Comparison of ENCODE assay signal across 8 cellular contexts in the genomic region with DNA sequence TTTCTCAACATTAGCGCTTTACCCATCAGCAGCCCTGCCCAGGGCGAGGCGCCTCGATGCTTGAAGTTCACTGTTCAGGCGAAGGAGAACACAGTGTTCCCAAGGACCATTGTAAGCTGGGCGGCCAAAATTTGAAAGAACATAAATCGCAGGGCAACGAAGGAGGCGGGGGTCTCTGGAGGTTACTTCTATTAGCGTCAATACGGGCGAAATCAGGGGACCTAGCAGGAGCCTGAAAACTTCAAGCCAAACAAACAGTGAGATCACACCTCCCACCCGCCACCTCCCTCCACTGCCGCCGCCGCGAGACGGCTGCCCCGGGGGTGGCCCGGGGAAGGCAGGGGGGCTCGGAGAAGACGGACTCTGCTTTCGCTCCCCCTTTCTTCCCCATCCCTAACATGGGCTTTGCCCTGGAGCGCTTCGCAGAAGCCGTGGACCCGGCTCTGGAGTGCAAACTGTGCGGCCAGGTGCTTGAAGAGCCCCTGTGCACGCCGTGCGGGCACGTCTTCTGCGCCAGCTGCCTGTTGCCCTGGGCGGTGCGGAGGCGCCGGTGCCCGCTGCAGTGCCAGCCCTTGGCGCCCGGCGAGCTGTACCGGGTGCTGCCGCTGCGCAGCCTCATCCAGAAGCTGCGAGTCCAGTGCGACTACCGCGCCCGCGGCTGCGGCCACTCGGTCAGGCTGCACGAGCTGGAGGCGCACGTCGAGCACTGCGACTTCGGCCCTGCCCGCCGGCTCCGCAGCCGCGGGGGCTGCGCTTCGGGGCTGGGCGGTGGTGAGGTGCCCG. TPM values are rescaled to one million over a fixed set of nuclear protein-coding genes. Genes with fewer than 3 reads are reported as not detected.
DNase-seq lines count a peak whose midpoint lies in the region; ATAC-seq lines count a peak whose summit lies in the region.

Gene PDZRN4 (plus strand): TSS at position 263 of the 783 bp plus-strand sequence.

- peak within 1 kb of the TSS; percentile 20 to 79 for H3K4me3 ChIP-seq in neuronal stem cell (ENCODE audit: low read length in 2 of 2)

- no peak within 1 kb of the TSS for H2BK15ac ChIP-seq in neuronal stem cell (ENCODE audit: low read length)

- peaks cover 6 to 65% (median 34%) of the 10 kb centered on the region in 3 experiments for H3K27me3 ChIP-seq in neuronal stem cell (ENCODE audit: control insufficient read depth in 3 of 3, insufficient read depth in 3 of 3, low read depth in 1 of 3, low read length in 3 of 3)

- H2BK120ac ChIP-seq in neuronal stem cell (ENCODE audit: low read depth, low read length), result no peak within 1 kb of the TSS

- H2AFZ ChIP-seq in neuronal stem cell (ENCODE audit: low read length), result peak within 1 kb of the TSS; percentile 89

- H3K79me1 ChIP-seq in neuronal stem cell (ENCODE audit: low read depth, low read length), result no peaks in the 10 kb centered on the region

- peak within 1 kb of the TSS; percentile 43 for H4K8ac ChIP-seq in neuronal stem cell (ENCODE audit: low read depth, low read length)

- H3K4me1 ChIP-seq in neuronal stem cell (ENCODE audit: control insufficient read depth in 2 of 2, insufficient read depth in 1 of 2, low read depth in 1 of 2, low read length in 2 of 2), result peaks cover 0 to 6% of the 10 kb centered on the region in 2 donors

- no peak within 1 kb of the TSS for H4K91ac ChIP-seq in neuronal stem cell (ENCODE audit: low read depth, low read length, poor library complexity)

- no peak within 1 kb of the TSS for H3K27ac ChIP-seq in neuronal stem cell (replicated peaks; ENCODE audit: low read length)

- peak within 1 kb of the TSS; percentile 80 for H3K23ac ChIP-seq in neuronal stem cell (ENCODE audit: low read depth, low read length, poor library complexity)

- H2BK12ac ChIP-seq in neuronal stem cell (ENCODE audit: low read length), result no peak within 1 kb of the TSS

- no peak for ATAC-seq in GM21717 (IDR thresholded peaks at IDR 0.05; ENCODE audit: unreplicated experiment)

- H3K4me2 ChIP-seq in neuronal stem cell (ENCODE audit: insufficient read depth, low read length, poor library complexity, severe bottlenecking), result peak within 1 kb of the TSS; percentile 80

- no peak within 1 kb of the TSS for H3K4ac ChIP-seq in neuronal stem cell (ENCODE audit: low read length)

- peak within 1 kb of the TSS; percentile 87 for H3K18ac ChIP-seq in neuronal stem cell (ENCODE audit: low read length)

- H3K14ac ChIP-seq in neuronal stem cell (ENCODE audit: low read length), result peak within 1 kb of the TSS; percentile 56

- DNase-seq in AG08396 (ENCODE audit: low spot score) (peak; percentile 8), NCI-H1105 (lab: John Stamatoyannopoulos, UW) (peak; percentile 62), globus pallidus (ENCODE audit: low spot score) (peak; percentile 9), neuronal stem cell (ENCODE audit: low spot score) (peak; percentile 33), UCSD-AML1 (lab: John Stamatoyannopoulos, UW; ENCODE audit: unreplicated experiment) (no peak), NCI-H526 treated with DMSO at 0.1 percent for 48 hours (lab: John Stamatoyannopoulos, UW) (no peak), SKM-1 (lab: John Stamatoyannopoulos, UW; ENCODE audit: unreplicated experiment) (no peak)

- no peaks in the 10 kb centered on the region for H3K36me3 ChIP-seq in neuronal stem cell (replicated peaks in 1 of 2; ENCODE audit: control insufficient read depth in 2 of 2, insufficient read depth in 2 of 2, low read length in 2 of 2)

- H2BK5ac ChIP-seq in neuronal stem cell (ENCODE audit: low read length), result no peak within 1 kb of the TSS

- no peaks in the 10 kb centered on the region for H3K9me3 ChIP-seq in neuronal stem cell (replicated peaks in 1 of 2; ENCODE audit: control insufficient read depth in 2 of 2, insufficient read depth in 1 of 2, low read depth in 1 of 2, low read length in 2 of 2)

- WGBS in neuronal stem cell (ENCODE audit: extremely low coverage in 2 of 2, insufficient read length in 2 of 2, insufficient replicate concordance in 1 of 2), 2 donors, result no CpG with 5 or more reads among the region's 67 CpGs

- H3K9ac ChIP-seq in neuronal stem cell (ENCODE audit: low read depth, low read length, poor library complexity), result peak within 1 kb of the TSS; percentile 60

- H2AK5ac ChIP-seq in neuronal stem cell (ENCODE audit: low read depth, low read length), result no peak within 1 kb of the TSS

RNA-seq across cellular contexts. Expression of gene PDZRN4, which starts in this region (rescaled TPM):
- polyA plus RNA-seq in neuronal stem cell (2013, experiment 1 of 2), result 0.03 TPM
- polyA plus RNA-seq in neuronal stem cell (2013, experiment 2 of 2), result 0.01 TPM

Comparison
In these comparisons a context has a peak if more than half of its experiments do, and no peak if none do; other contexts are left out.
1. DNase-seq: peak in AG08396 (single experiment), NCI-H1105 (single experiment), globus pallidus (single experiment) and neuronal stem cell (single experiment); none in UCSD-AML1 (single experiment), NCI-H526 treated with DMSO at 0.1 percent for 48 hours (single experiment) and SKM-1 (single experiment).